In the genomic region with DNA sequence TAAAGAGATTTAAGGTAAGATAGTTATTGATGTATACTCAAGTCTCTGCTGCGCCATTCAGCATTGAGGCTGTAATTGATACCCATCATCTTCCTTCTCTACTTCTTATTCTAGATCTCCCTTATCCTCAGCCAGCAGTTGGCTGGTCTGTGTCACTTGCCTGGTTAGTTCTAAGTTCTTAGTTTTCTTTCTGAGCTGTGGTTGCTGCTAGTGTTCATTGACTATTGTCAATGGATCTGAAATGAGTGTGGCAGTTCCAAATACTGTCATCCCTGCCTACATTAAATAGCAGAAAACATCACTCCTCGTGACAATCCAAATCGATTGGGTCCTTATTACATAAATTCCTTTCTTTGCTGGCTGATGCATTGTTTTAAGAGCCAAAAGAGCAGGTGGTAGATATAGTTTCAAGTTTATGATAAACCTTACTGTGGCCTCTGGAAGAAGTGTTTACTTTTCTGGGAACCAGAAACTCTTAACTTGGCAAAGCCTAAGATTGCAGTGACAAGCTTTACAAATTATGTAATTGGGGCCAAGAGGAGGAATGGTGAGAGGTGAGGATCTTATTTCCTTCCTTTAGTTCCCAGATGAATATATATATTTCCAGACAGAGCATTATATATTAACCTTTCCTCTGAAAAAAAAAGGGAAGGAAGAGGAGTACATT, we compare ENCODE assay signal across 16 cellular contexts.
"Had no signal": no experiment of that assay in that cellular context is flagged by ENCODE, and none has a peak within 500 bp of the region (broad histone marks: within the 10 kb centered on the region; RNA-seq: fewer than 3 reads in every experiment).

No MANE protein-coding gene starts in this region.

- DNase-seq: activated CD4-positive, alpha-beta memory T cell treated with anti-CD3 and anti-CD28 coated beads for 36 hours; activated CD4-positive, alpha-beta T cell treated with anti-CD3 and anti-CD28 coated beads for 36 hours; activated T-cell treated with anti-CD3 and anti-CD28 coated beads for 4 hours; effector CD8-positive, alpha-beta T cell; heart right ventricle; mesendoderm; natural killer cell; spleen; stimulated activated naive CD4-positive, alpha-beta T cell; thyroid gland had no signal

- H3K9me3 ChIP-seq: esophagus muscularis mucosa, heart right ventricle, neutrophil, spleen, thyroid gland had no signal

- H3K36me3 ChIP-seq: cardiac muscle cell, esophagus muscularis mucosa, heart right ventricle, neutrophil, spleen, thyroid gland had no signal

- ATAC-seq: activated CD4-positive, alpha-beta T cell treated with anti-CD3 and anti-CD28 coated beads for 36 hours; heart right ventricle; natural killer cell; WTC11 had no signal

- FAIRE-seq: endothelial cell of umbilical vein, TTC549 had no signal

- H3K4me1 ChIP-seq: esophagus muscularis mucosa, thyroid gland had no signal

- H3K27ac ChIP-seq: cardiac muscle cell, esophagus muscularis mucosa, heart right ventricle, neutrophil, spleen, thyroid gland had no signal

- H3K4me3 ChIP-seq: cardiac muscle cell, esophagus muscularis mucosa, heart right ventricle, spleen, thyroid gland had no signal

- H3K27me3 ChIP-seq: cardiac muscle cell, esophagus muscularis mucosa, heart right ventricle, neutrophil, thyroid gland had no signal
